18 cellular contexts compared by ENCODE assay signal in genomic region chr9:31916591-31917223, GRCh38.
DNase-seq lines count a peak whose midpoint lies in the region; ATAC-seq and TF ChIP-seq lines count a peak whose summit lies in the region.
"Had no signal": no experiment of that assay in that cellular context is flagged by ENCODE, and none has a peak within 500 bp of the region (broad histone marks: within the 10 kb centered on the region; RNA-seq: fewer than 3 reads in every experiment).

No MANE protein-coding gene starts in this region.

- TF ChIP-seq CTCF in GM12865 (IDR thresholded peaks at IDR 0.05; ENCODE audit: insufficient read depth, low read depth, low read length, missing control alignments) (peak; percentile 21), WTC11 (IDR thresholded peaks at IDR 0.05) (no peak), liver (IDR thresholded peaks at IDR 0.05; ENCODE audit: low read depth, low read length, missing input control) (peak; percentile 15)

- TF ChIP-seq EP300 in Ishikawa (IDR thresholded peaks at IDR 0.05; ENCODE audit: borderline replicate concordance) = no peak

- H3K27me3 ChIP-seq in liver (ENCODE audit: control insufficient read depth in 4 of 4, insufficient read depth in 4 of 4, low read length in 3 of 4) = no peaks in the 10 kb centered on the region
- H3K27me3 ChIP-seq: heart right ventricle, sigmoid colon had no signal

- no peaks in the 10 kb centered on the region for H3K27me3 Mint-ChIP-seq in WTC11 (ENCODE audit: low read depth)
- H3K27me3 Mint-ChIP-seq: activated CD4-positive, alpha-beta T cell treated with anti-CD3 and anti-CD28 coated beads, Interleukin-2, amount 10 ng/mL, durations not matched to agents 7 days and 5 days; CD4-positive, CD25-positive, alpha-beta regulatory T cell; stimulated activated memory B cell treated with anti-CD40 and anti-IgM and Interleukin-4, amounts not matched to agents 10 μg/mL and 1 μg/mL and 100 μg/mL, for 72 hours had no signal

- peak overlapping the region; percentile 1; the same call in 1 of the 2 replicates for H3K27ac Mint-ChIP-seq in WTC11
- H3K27ac Mint-ChIP-seq: activated CD4-positive, alpha-beta T cell treated with anti-CD3 and anti-CD28 coated beads, Interleukin-2, amount 10 ng/mL, durations not matched to agents 7 days and 5 days; CD4-positive, CD25-positive, alpha-beta regulatory T cell; stimulated activated memory B cell treated with anti-CD40 and anti-IgM and Interleukin-4, amounts not matched to agents 10 μg/mL and 1 μg/mL and 100 μg/mL, for 72 hours had no signal

- no peak overlapping the region for H3K4me3 ChIP-seq in GM12865 (ENCODE audit: low read depth, low read length)
- H3K4me3 ChIP-seq in liver (ENCODE audit: low read depth in 1 of 3, low read length in 3 of 3) = no peak overlapping the region
- H3K4me3 ChIP-seq: heart right ventricle, sigmoid colon had no signal

- no peak overlapping the region for H3K4me3 Mint-ChIP-seq in WTC11
- H3K4me3 Mint-ChIP-seq: activated CD4-positive, alpha-beta T cell treated with anti-CD3 and anti-CD28 coated beads, Interleukin-2, amount 10 ng/mL, durations not matched to agents 7 days and 5 days; activated T-cell treated with anti-CD3 and anti-CD28 coated beads, Interleukin-2, amount 50 U/mL, for 4 hours; CD4-positive, CD25-positive, alpha-beta regulatory T cell; neural crest cell; stimulated activated memory B cell treated with anti-CD40 and anti-IgM and Interleukin-4, amounts not matched to agents 10 μg/mL and 1 μg/mL and 100 μg/mL, for 72 hours had no signal

- H3K9me3 ChIP-seq in liver (ENCODE audit: control insufficient read depth in 4 of 4, low read length in 3 of 4) = no peaks in the 10 kb centered on the region

- H3K9ac ChIP-seq in liver (ENCODE audit: low read depth in 1 of 2, low read length in 2 of 2) = no peak overlapping the region

- no peaks in the 10 kb centered on the region for H3K4me1 ChIP-seq in liver (ENCODE audit: control insufficient read depth in 4 of 4, insufficient read depth in 4 of 4, low read length in 3 of 4)
- H3K4me1 ChIP-seq: heart right ventricle had no signal

- CTCF ChIA-PET in WTC11 (lab: Charles Lee) = interaction anchor here (0.9 to 1.8 kb wide), 3 partner anchors 152 to 435 kb away, joined by 3 to 10 read pairs (median 3); no protein-coding TSS in a partner anchor

- 34% methylated on average over 2 of the region's 2 CpGs for WGBS in liver

- no peaks in the 10 kb centered on the region for H3K36me3 ChIP-seq in liver (ENCODE audit: control insufficient read depth in 4 of 4, insufficient read depth in 3 of 4, low read depth in 1 of 4, low read length in 3 of 4)
- H3K36me3 ChIP-seq: heart right ventricle, sigmoid colon had no signal

- H3K27ac ChIP-seq in liver (ENCODE audit: low read depth in 1 of 2, low read length in 2 of 2) = no peak overlapping the region
- H3K27ac ChIP-seq: heart right ventricle, sigmoid colon had no signal

- DNase-seq in GM12865 (ENCODE audit: low read depth) = peak; percentile 13
- peak; percentile 20 for DNase-seq in WTC11 (ENCODE audit: low spot score)
- DNase-seq in kidney glomerular epithelial cell (lab: John Stamatoyannopoulos, UW) = no peak
- DNase-seq: activated CD4-positive, alpha-beta T cell treated with anti-CD3 and anti-CD28 coated beads, Interleukin-2, amount 10 ng/mL, durations not matched to agents 7 days and 5 days; activated T-cell treated with anti-CD3 and anti-CD28 coated beads, Interleukin-2, amount 50 U/mL, for 4 hours; CD4-positive, CD25-positive, alpha-beta regulatory T cell; GF-D8; heart right ventricle; MV-4-11; NCI-H2227 treated with DMSO at 0.1 percent for 48 hours; sigmoid colon; stimulated activated CD4-positive, alpha-beta T cell treated with anti-CD3 and anti-CD28 coated beads, Interleukin-4, amount 100 ng/mL, for 4 hours had no signal

- POLR2A ChIA-PET in WTC11 (lab: Charles Lee) = interaction anchor here (0.5 kb wide), 1 partner anchor 90 kb away, joined by 4 read pairs; no protein-coding TSS in a partner anchor

- no peaks in the 10 kb centered on the region for H3K9me3 Mint-ChIP-seq in WTC11
- H3K9me3 Mint-ChIP-seq: activated CD4-positive, alpha-beta T cell treated with anti-CD3 and anti-CD28 coated beads, Interleukin-2, amount 10 ng/mL, durations not matched to agents 7 days and 5 days; activated T-cell treated with anti-CD3 and anti-CD28 coated beads, Interleukin-2, amount 50 U/mL, for 4 hours; CD4-positive, CD25-positive, alpha-beta regulatory T cell; neural crest cell; stimulated activated memory B cell treated with anti-CD40 and anti-IgM and Interleukin-4, amounts not matched to agents 10 μg/mL and 1 μg/mL and 100 μg/mL, for 72 hours had no signal

- TF ChIP-seq RAD21 in Ishikawa (IDR thresholded peaks at IDR 0.05; ENCODE audit: low read depth) = peak; percentile 45
- TF ChIP-seq RAD21 in liver (IDR thresholded peaks at IDR 0.05) = peak; percentile 14 to 45

- ATAC-seq in WTC11 = peak; percentile 94
- no peak for ATAC-seq in HG03025 (IDR thresholded peaks at IDR 0.05; ENCODE audit: low FRiP score, unreplicated experiment)
- no peak for ATAC-seq in GM19035 (IDR thresholded peaks at IDR 0.05; ENCODE audit: unreplicated experiment)
- ATAC-seq: activated T-cell treated with anti-CD3 and anti-CD28 coated beads, Interleukin-2, amount 50 U/mL, for 4 hours; heart right ventricle; stimulated activated memory B cell treated with anti-CD40 and anti-IgM and Interleukin-4, amounts not matched to agents 10 μg/mL and 1 μg/mL and 100 μg/mL, for 72 hours had no signal

- H3K4me1 Mint-ChIP-seq in WTC11 = peaks cover 26% of the 10 kb centered on the region
- H3K4me1 Mint-ChIP-seq: activated CD4-positive, alpha-beta T cell treated with anti-CD3 and anti-CD28 coated beads, Interleukin-2, amount 10 ng/mL, durations not matched to agents 7 days and 5 days; CD4-positive, CD25-positive, alpha-beta regulatory T cell; stimulated activated memory B cell treated with anti-CD40 and anti-IgM and Interleukin-4, amounts not matched to agents 10 μg/mL and 1 μg/mL and 100 μg/mL, for 72 hours had no signal

- no peaks in the 10 kb centered on the region for H3K36me3 Mint-ChIP-seq in WTC11
- H3K36me3 Mint-ChIP-seq: CD4-positive, CD25-positive, alpha-beta regulatory T cell; stimulated activated memory B cell treated with anti-CD40 and anti-IgM and Interleukin-4, amounts not matched to agents 10 μg/mL and 1 μg/mL and 100 μg/mL, for 72 hours had no signal

TF ChIP-seq in Ishikawa, 13 proteins besides CTCF, POLR2A, EP300 and RAD21:
- TF ChIP-seq FOXM1 (IDR thresholded peaks at IDR 0.05; ENCODE audit: borderline replicate concordance, low read depth) = no peak
- TF ChIP-seq USF1 (IDR thresholded peaks at IDR 0.05) = no peak
- no peak for TF ChIP-seq TEAD4 (IDR thresholded peaks at IDR 0.05)
- no peak for TF ChIP-seq CEBPB (IDR thresholded peaks at IDR 0.05)
- TF ChIP-seq EGR1 (IDR thresholded peaks at IDR 0.05) = no peak

TF ChIP-seq in WTC11, 78 proteins besides CTCF, POLR2A, EP300 and RAD21:
- TF ChIP-seq CREB1 (CRISPR knock-in tag; IDR thresholded peaks at IDR 0.05) (no peak), ZNF423 (CRISPR knock-in tag; IDR thresholded peaks at IDR 0.05) (0 out of 2 replicates have a peak, but pooled peaks have one; percentile 28)

TF ChIP-seq in liver, 16 proteins besides CTCF, POLR2A, EP300 and RAD21:
- TF ChIP-seq SP1 (IDR thresholded peaks at IDR 0.05) (no peak), NR2F2 (IDR thresholded peaks at IDR 0.05) (no peak), HNF4G (IDR thresholded peaks at IDR 0.05) (no peak), FOXA2 (IDR thresholded peaks at IDR 0.05) (no peak), FOXA1 (IDR thresholded peaks at IDR 0.05) (no peak), YY1 (IDR thresholded peaks at IDR 0.05) (no peak), HNF4A (conservative IDR thresholded peaks at IDR 0.05) (no peak), GABPA (IDR thresholded peaks at IDR 0.05 in 1 of 2, conservative IDR thresholded peaks at IDR 0.05 in 1 of 2) (no peak), EGR1 (IDR thresholded peaks at IDR 0.05; ENCODE audit: low read depth in 2 of 2) (no peak), TAF1 (conservative IDR thresholded peaks at IDR 0.05) (no peak), RXRA (IDR thresholded peaks at IDR 0.05) (no peak)
- TF ChIP-seq, protein P1, sequence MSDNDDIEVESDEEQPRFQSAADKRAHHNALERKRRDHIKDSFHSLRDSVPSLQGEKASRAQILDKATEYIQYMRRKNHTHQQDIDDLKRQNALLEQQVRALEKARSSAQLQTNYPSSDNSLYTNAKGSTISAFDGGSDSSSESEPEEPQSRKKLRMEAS (IDR thresholded peaks at IDR 0.05) = no peak
TF ChIP-seq in liver: peak in this region for 0.
